8 cellular contexts compared by ENCODE assay signal in the genomic region with DNA sequence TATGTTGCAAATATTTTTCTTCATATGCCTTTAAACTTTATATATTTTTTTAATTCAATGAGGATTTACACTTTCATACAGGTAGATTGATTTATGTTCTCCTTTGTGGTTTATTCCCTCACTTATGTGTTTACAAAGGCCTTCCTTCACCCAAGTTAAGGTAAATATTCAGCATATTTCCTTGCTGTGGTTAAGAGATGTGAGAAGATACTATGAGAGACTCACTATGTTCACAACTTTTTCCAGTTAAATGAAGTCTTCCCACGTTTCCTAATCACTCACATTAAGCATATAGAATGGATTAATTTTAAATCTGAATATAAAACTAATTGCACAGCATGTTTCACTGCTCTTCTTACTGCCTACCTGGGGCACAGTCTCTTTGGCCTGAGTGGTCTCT. TPM values are rescaled to one million over a fixed set of nuclear protein-coding genes. Genes with fewer than 3 reads are reported as not detected.
DNase-seq lines count a peak whose midpoint lies in the region; TF ChIP-seq lines count a peak whose summit lies in the region.

No MANE protein-coding gene starts in this region.

- no peaks in the 10 kb centered on the region for H3K9me3 Mint-ChIP-seq in CD4-positive, alpha-beta memory T cell

- TF ChIP-seq CTCF in KMS-11 (conservative IDR thresholded peaks at IDR 0.05; ENCODE audit: low read depth, low read length) (no peak), coronary artery (IDR thresholded peaks at IDR 0.05) (no peak), neural cell (IDR thresholded peaks at IDR 0.05; ENCODE audit: poor library complexity, severe bottlenecking) (no peak)

- peak overlapping the region; percentile 67 to 87 for H3K4me3 ChIP-seq in CD4-positive, alpha-beta memory T cell (ENCODE audit: low read length in 2 of 2)
- peak overlapping the region; percentile 96 for H3K4me3 ChIP-seq in KMS-11 (IDR thresholded peaks at IDR 0.05; ENCODE audit: insufficient read depth, low read depth, low read length)
- peak overlapping the region; percentile 71 for H3K4me3 ChIP-seq in coronary artery
- H3K4me3 ChIP-seq in neural cell (ENCODE audit: low read length) = peak overlapping the region; percentile 78

- peak overlapping the region; percentile 78 to 98 (median 92) for H3K27ac Mint-ChIP-seq in CD4-positive, alpha-beta memory T cell

- no peaks in the 10 kb centered on the region for H3K9me2 ChIP-seq in neural cell (ENCODE audit: insufficient read depth, low read length)

- CTCF ChIA-PET in CD4-positive, alpha-beta memory T cell (lab: Charles Lee; ENCODE audit: partially characterized antibody) = interaction anchor here (0.8 to 5.7 kb wide), 8 partner anchors 11 to 56 kb away, joined by 3 to 64 read pairs (median 10); partner anchors contain the start of gene XRCC5

- H3K27ac ChIP-seq in CD4-positive, alpha-beta memory T cell (ENCODE audit: low read depth, low read length) = peak overlapping the region; percentile 65
- H3K27ac ChIP-seq in KMS-11 = no peak overlapping the region
- no peak overlapping the region for H3K27ac ChIP-seq in coronary artery
- peak overlapping the region; percentile 98 for H3K27ac ChIP-seq in neural cell (ENCODE audit: low read length)

- no peak for TF ChIP-seq RAD21 in neural cell (conservative IDR thresholded peaks at IDR 0.05)

- H3K9ac ChIP-seq in KMS-11 (peak overlapping the region; percentile 43), neural cell (ENCODE audit: low read length) (peak overlapping the region; percentile 98)

- H3K79me2 ChIP-seq in KMS-11 (ENCODE audit: insufficient read depth, low read depth) (no peaks in the 10 kb centered on the region), neural cell (replicated peaks; ENCODE audit: insufficient read depth, low read length) (peaks cover 54% of the 10 kb centered on the region)

- H3K4me1 Mint-ChIP-seq in CD4-positive, alpha-beta memory T cell = peaks cover 42 to 66% (median 54%) of the 10 kb centered on the region in 4 donors

- DNase-seq in CD4-positive, alpha-beta memory T cell = no peak
- DNase-seq in coronary artery (ENCODE audit: low spot score) (no peak), Ammon's horn (ENCODE audit: low spot score) (no peak), NCI-H2196 (lab: John Stamatoyannopoulos, UW; ENCODE audit: unreplicated experiment) (no peak), UCSD-AML1 (lab: John Stamatoyannopoulos, UW; ENCODE audit: unreplicated experiment) (no peak)
- no peak for DNase-seq in stimulated activated naive CD4-positive, alpha-beta T cell treated with Interleukin-2 at 50 U/mL for 16 hours (lab: John Stamatoyannopoulos, UW)

- H3K4me3 Mint-ChIP-seq in CD4-positive, alpha-beta memory T cell = peak overlapping the region; percentile 83 to 97 (median 94)

- peaks cover 61% of the 10 kb centered on the region for H3K4me1 ChIP-seq in CD4-positive, alpha-beta memory T cell (ENCODE audit: insufficient read depth, low read length)
- H3K4me1 ChIP-seq in KMS-11 (ENCODE audit: low read depth, poor library complexity, severe bottlenecking) = peaks cover 29% of the 10 kb centered on the region

- no peaks in the 10 kb centered on the region for H3K27me3 Mint-ChIP-seq in CD4-positive, alpha-beta memory T cell

- peaks cover 16% of the 10 kb centered on the region for H3F3A ChIP-seq in neural cell (ENCODE audit: insufficient read depth, low read length, poor library complexity, severe bottlenecking)

- H4K20me1 ChIP-seq in KMS-11 (ENCODE audit: insufficient read depth) = no peaks in the 10 kb centered on the region
- no peaks in the 10 kb centered on the region for H4K20me1 ChIP-seq in neural cell (ENCODE audit: insufficient read depth)

- POLR2A ChIA-PET in CD4-positive, alpha-beta memory T cell (lab: Charles Lee; ENCODE audit: partially characterized antibody) = interaction anchor here (0.7 to 5.6 kb wide), 12 partner anchors 8 to 331 kb away, joined by 3 to 39 read pairs (median 6); partner anchors contain the start of genes SMARCAL1 and XRCC5

- no peaks in the 10 kb centered on the region for H3K9me3 ChIP-seq in CD4-positive, alpha-beta memory T cell (ENCODE audit: control insufficient read depth in 1 of 2, low read length in 2 of 2)
- no peaks in the 10 kb centered on the region for H3K9me3 ChIP-seq in neural cell (ENCODE audit: low read length)

- peak overlapping the region; percentile 79 for H3K4me2 ChIP-seq in KMS-11
- H3K4me2 ChIP-seq in neural cell (ENCODE audit: low read length) = peak overlapping the region; percentile 58

- TF ChIP-seq EP300 in neural cell (conservative IDR thresholded peaks at IDR 0.05; ENCODE audit: poor library complexity, severe bottlenecking) = no peak

- no peaks in the 10 kb centered on the region for H3K36me3 ChIP-seq in CD4-positive, alpha-beta memory T cell (ENCODE audit: insufficient read depth, low read length)
- no peaks in the 10 kb centered on the region for H3K36me3 ChIP-seq in KMS-11 (ENCODE audit: insufficient read depth)
- no peaks in the 10 kb centered on the region for H3K36me3 ChIP-seq in neural cell (ENCODE audit: insufficient read depth, low read length)

- no peaks in the 10 kb centered on the region for H3K27me3 ChIP-seq in CD4-positive, alpha-beta memory T cell (ENCODE audit: insufficient read depth, low read length)
- H3K27me3 ChIP-seq in KMS-11 (ENCODE audit: insufficient read depth, low read depth) = no peaks in the 10 kb centered on the region; the same call in 1 of the 2 replicates
- no peaks in the 10 kb centered on the region for H3K27me3 ChIP-seq in neural cell (ENCODE audit: insufficient read depth, low read depth, low read length)

- intact Hi-C loops in CD4-positive, alpha-beta memory T cell (cut with micrococcal nuclease) = loop anchor here (2.0 kb wide), 1 partner anchor 46 kb away; no protein-coding TSS in a partner anchor

- H2AFZ ChIP-seq in KMS-11 (ENCODE audit: low read depth) = peak overlapping the region; percentile 99
- peak overlapping the region; percentile 73 for H2AFZ ChIP-seq in neural cell (ENCODE audit: low read depth, low read length)

- H3K36me3 Mint-ChIP-seq in CD4-positive, alpha-beta memory T cell = peaks cover 3 to 6% of the 10 kb centered on the region in 2 donors

TF ChIP-seq in neural cell, 6 proteins besides CTCF, POLR2A, EP300 and RAD21:
- no peak for TF ChIP-seq MXI1 (conservative IDR thresholded peaks at IDR 0.05; ENCODE audit: poor library complexity, severe bottlenecking)
- no peak for TF ChIP-seq SMC3 (conservative IDR thresholded peaks at IDR 0.05; ENCODE audit: poor library complexity)
- no peak for TF ChIP-seq EZH2 (IDR thresholded peaks at IDR 0.05; ENCODE audit: borderline replicate concordance, insufficient read depth, low read length, poor library complexity, severe bottlenecking)
- no peak for TF ChIP-seq TAF1 (IDR thresholded peaks at IDR 0.05; ENCODE audit: low read depth)
- no peak for TF ChIP-seq POLR2AphosphoS5 (IDR thresholded peaks at IDR 0.05)
- TF ChIP-seq, protein P1, sequence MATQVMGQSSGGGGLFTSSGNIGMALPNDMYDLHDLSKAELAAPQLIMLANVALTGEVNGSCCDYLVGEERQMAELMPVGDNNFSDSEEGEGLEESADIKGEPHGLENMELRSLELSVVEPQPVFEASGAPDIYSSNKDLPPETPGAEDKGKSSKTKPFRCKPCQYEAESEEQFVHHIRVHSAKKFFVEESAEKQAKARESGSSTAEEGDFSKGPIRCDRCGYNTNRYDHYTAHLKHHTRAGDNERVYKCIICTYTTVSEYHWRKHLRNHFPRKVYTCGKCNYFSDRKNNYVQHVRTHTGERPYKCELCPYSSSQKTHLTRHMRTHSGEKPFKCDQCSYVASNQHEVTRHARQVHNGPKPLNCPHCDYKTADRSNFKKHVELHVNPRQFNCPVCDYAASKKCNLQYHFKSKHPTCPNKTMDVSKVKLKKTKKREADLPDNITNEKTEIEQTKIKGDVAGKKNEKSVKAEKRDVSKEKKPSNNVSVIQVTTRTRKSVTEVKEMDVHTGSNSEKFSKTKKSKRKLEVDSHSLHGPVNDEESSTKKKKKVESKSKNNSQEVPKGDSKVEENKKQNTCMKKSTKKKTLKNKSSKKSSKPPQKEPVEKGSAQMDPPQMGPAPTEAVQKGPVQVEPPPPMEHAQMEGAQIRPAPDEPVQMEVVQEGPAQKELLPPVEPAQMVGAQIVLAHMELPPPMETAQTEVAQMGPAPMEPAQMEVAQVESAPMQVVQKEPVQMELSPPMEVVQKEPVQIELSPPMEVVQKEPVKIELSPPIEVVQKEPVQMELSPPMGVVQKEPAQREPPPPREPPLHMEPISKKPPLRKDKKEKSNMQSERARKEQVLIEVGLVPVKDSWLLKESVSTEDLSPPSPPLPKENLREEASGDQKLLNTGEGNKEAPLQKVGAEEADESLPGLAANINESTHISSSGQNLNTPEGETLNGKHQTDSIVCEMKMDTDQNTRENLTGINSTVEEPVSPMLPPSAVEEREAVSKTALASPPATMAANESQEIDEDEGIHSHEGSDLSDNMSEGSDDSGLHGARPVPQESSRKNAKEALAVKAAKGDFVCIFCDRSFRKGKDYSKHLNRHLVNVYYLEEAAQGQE (IDR thresholded peaks at IDR 0.05; ENCODE audit: borderline replicate concordance) = no peak

RNA-seq across cellular contexts. Expression of gene PECR, which starts 0.6 kb away (rescaled TPM):
- total RNA-seq in CD4-positive, alpha-beta memory T cell = 10 to 100 TPM; 16.8 to 20.6 TPM
- 10 to 100 TPM; 30.7 to 36.6 TPM for polyA plus RNA-seq in CD4-positive, alpha-beta memory T cell
- 22.1 and 25.1 TPM in 2 replicates for polyA plus RNA-seq in neural cell
- 38.0 and 43.5 TPM in 2 replicates for polyA minus RNA-seq in neural cell

RNA-seq across cellular contexts. Expression of gene TMEM169, which starts 0.7 kb away (rescaled TPM):
- 1 to 10 TPM; 3.6 to 5.1 TPM for total RNA-seq in CD4-positive, alpha-beta memory T cell
- polyA plus RNA-seq in CD4-positive, alpha-beta memory T cell = 1 to 10 TPM; 2.0 to 2.4 TPM
- polyA plus RNA-seq in neural cell = 28.8 and 29.6 TPM in 2 replicates
- polyA minus RNA-seq in neural cell = 58.9 and 60.4 TPM in 2 replicates

RNA-seq across cellular contexts. Expression of gene XRCC5, which starts 28.1 kb away (rescaled TPM):
- 100 to 1,000 TPM; 235 to 240 TPM for total RNA-seq in CD4-positive, alpha-beta memory T cell
- polyA plus RNA-seq in CD4-positive, alpha-beta memory T cell = 100 to 1,000 TPM; 305 to 348 TPM
- 270 and 279 TPM in 2 replicates for polyA plus RNA-seq in neural cell
- 609 and 718 TPM in 2 replicates for polyA minus RNA-seq in neural cell

Comparison
In these comparisons a context has a peak if more than half of its experiments do, and no peak if none do; other contexts are left out.
1. H3K27ac ChIP-seq: peak in CD4-positive, alpha-beta memory T cell (single experiment) and neural cell (single experiment); none in KMS-11 (single experiment) and coronary artery (0 of 2).
2. Peak in every context shown above with its lines, with median percentiles within 50 percentile points of each other: H3K4me3 ChIP-seq.